11 cellular contexts compared by ENCODE assay signal in the genomic region with DNA sequence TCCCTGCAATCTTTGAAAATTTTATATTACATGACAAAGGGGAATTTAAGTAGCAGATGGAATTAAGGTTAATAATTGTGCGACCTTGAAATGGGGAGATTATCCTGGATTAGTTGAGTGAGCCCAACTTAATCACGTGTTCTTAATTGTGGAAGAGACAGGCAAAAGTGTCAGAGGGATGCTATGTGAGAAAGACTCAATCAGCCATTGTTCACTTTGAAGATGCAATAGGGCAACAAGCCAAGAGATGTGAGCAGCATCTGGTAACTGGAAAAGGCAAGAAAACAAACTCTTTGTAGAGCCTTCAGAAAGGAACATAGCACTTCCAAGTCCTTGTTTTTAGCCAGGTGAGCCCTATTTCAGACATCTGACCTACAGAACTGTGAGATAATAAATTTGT.
"Had no signal": no experiment of that assay in that cellular context is flagged by ENCODE, and none has a peak within 500 bp of the region (broad histone marks: within the 10 kb centered on the region; RNA-seq: fewer than 3 reads in every experiment).

No MANE protein-coding gene starts in this region.

- DNase-seq: activated CD4-positive, alpha-beta T cell treated with anti-CD3 and anti-CD28 coated beads, Interleukin-2, amount 10 ng/mL, durations not matched to agents 7 days and 5 days; activated CD8-positive, alpha-beta memory T cell treated with anti-CD3 and anti-CD28 coated beads, Interleukin-2, amount 50 U/mL, for 4 hours; activated effector memory CD4-positive, alpha-beta T cell treated with anti-CD3 and anti-CD28 coated beads, Interleukin-2, amount 50 U/mL, for 16 hours; activated naive CD4-positive, alpha-beta T cell treated with anti-CD3 and anti-CD28 coated beads, Interleukin-2, amount 50 U/mL, for 16 hours; activated T-cell treated with anti-CD3 and anti-CD28 coated beads, Interleukin-2, amount 50 U/mL, for 4 hours; effector CD4-positive, alpha-beta T cell; islet precursor cell; right cardiac atrium; T-cell; T-helper 9 cell; transverse colon had no signal
